ENCODE assay signal across 12 cellular contexts in genomic region chr4:2365913-2366210, GRCh38. TPM values are rescaled to one million over a fixed set of nuclear protein-coding genes. Genes with fewer than 3 reads are reported as not detected.
"Had no signal": no experiment of that assay in that cellular context is flagged by ENCODE, and none has a peak within 500 bp of the region (broad histone marks: within the 10 kb centered on the region; RNA-seq: fewer than 3 reads in every experiment).

No MANE protein-coding gene starts in this region.

- H3K27me3 ChIP-seq: breast epithelium, pancreas, transverse colon had no signal

- FAIRE-seq: colon, pancreas had no signal

- H3K36me3 ChIP-seq: breast epithelium, pancreas, transverse colon had no signal

- DNase-seq: activated CD4-positive, alpha-beta T cell treated with anti-CD3 and anti-CD28 coated beads for 36 hours; left colon; mammary epithelial cell; stimulated activated CD4-positive, alpha-beta T cell treated with anti-CD3 and anti-CD28 coated beads, Interleukin-4, amount 100 ng/mL, for 4 hours; transverse colon had no signal

- H3K9me3 ChIP-seq: breast epithelium, pancreas had no signal

- ATAC-seq: activated CD8-positive, alpha-beta T cell treated with anti-CD3 and anti-CD28 coated beads for 36 hours; activated naive CD4-positive, alpha-beta T cell treated with anti-CD3 and anti-CD28 coated beads, Interleukin-2, amount 50 U/mL, for 72 hours; activated T-helper 17 cell treated with anti-CD3 and anti-CD28 coated beads, Interleukin-2, amount 50 U/mL, for 72 hours; pancreas had no signal

- H3K27ac ChIP-seq: pancreas, transverse colon had no signal

RNA-seq across cellular contexts. Expression of gene CFAP99, which starts 52.9 kb away (rescaled TPM):
- total RNA-seq: activated CD8-positive, alpha-beta T cell treated with anti-CD3 and anti-CD28 coated beads for 36 hours; activated naive CD4-positive, alpha-beta T cell treated with anti-CD3 and anti-CD28 coated beads, Interleukin-2, amount 50 U/mL, for 72 hours; mammary epithelial cell had no signal
- polyA plus RNA-seq: mammary epithelial cell, neural cell had no signal
